1 cellular context compared by ENCODE assay signal in genomic region chr22:24423519-24424000, GRCh38.
TF ChIP-seq lines count a peak whose summit lies in the region.

No MANE protein-coding gene starts in this region.

TF ChIP-seq in K562, 482 proteins besides CTCF, POLR2A, EP300 and RAD21 (continued from another document):
- TF ChIP-seq ZNF507 (tag; conservative IDR thresholded peaks at IDR 0.05), result no peak
- no peak for TF ChIP-seq MYC (IDR thresholded peaks at IDR 0.05; ENCODE audit: low read depth, low read length)
- no peak for TF ChIP-seq MYC (CRISPR knock-in tag; IDR thresholded peaks at IDR 0.05; ENCODE audit: borderline replicate concordance, low read depth)
- no peak for TF ChIP-seq NR4A1 (CRISPR knock-in tag; IDR thresholded peaks at IDR 0.05)
- no peak for TF ChIP-seq NR4A1 (tag; IDR thresholded peaks at IDR 0.05)
- TF ChIP-seq ZBTB33 (CRISPR knock-in tag; IDR thresholded peaks at IDR 0.05), result 0 out of 2 replicates have a peak, but pooled peaks have one; percentile 26
- TF ChIP-seq GTF2F1 (IDR thresholded peaks at IDR 0.05; ENCODE audit: low read depth, low read length), result no peak
- TF ChIP-seq PTRF (tag; IDR thresholded peaks at IDR 0.05), result no peak
- no peak for TF ChIP-seq ZNF830 (CRISPR knock-in tag; IDR thresholded peaks at IDR 0.05)
- TF ChIP-seq GTF2B (IDR thresholded peaks at IDR 0.05; ENCODE audit: extremely low read depth, insufficient read length), result no peak
- peak; percentile 14 to 45; a peak in 1 of 4 replicates for TF ChIP-seq MAZ (CRISPR knock-in tag; conservative IDR thresholded peaks at IDR 0.05 in 1 of 2, IDR thresholded peaks at IDR 0.05 in 1 of 2)
- TF ChIP-seq CHD1 (IDR thresholded peaks at IDR 0.05; ENCODE audit: low read length), result no peak
- TF ChIP-seq EGR1 (conservative IDR thresholded peaks at IDR 0.05), result no peak
- no peak for TF ChIP-seq RNF2 (IDR thresholded peaks at IDR 0.05)
- no peak for TF ChIP-seq HCFC1 (IDR thresholded peaks at IDR 0.05; ENCODE audit: low read depth, low read length)
- TF ChIP-seq PTTG1 (tag; IDR thresholded peaks at IDR 0.05; ENCODE audit: low read depth), result no peak
- TF ChIP-seq MTA3 (IDR thresholded peaks at IDR 0.05; ENCODE audit: borderline replicate concordance), result no peak
- TF ChIP-seq SMC3 (conservative IDR thresholded peaks at IDR 0.05; ENCODE audit: insufficient read depth, low read depth, low read length), result peak; percentile 49
- no peak for TF ChIP-seq STAT5B (CRISPR knock-in tag; IDR thresholded peaks at IDR 0.05)
- TF ChIP-seq DEAF1 (CRISPR knock-in tag; IDR thresholded peaks at IDR 0.05), result peak; percentile 23; the same call in 1 of the 2 replicates
- TF ChIP-seq SP2 (IDR thresholded peaks at IDR 0.05; ENCODE audit: extremely low read depth, low read depth, low read length, poor library complexity, severe bottlenecking), result no peak
- TF ChIP-seq STAT6 (CRISPR knock-in tag; IDR thresholded peaks at IDR 0.05), result no peak
- 0 out of 4 replicates have a peak, but pooled peaks of 1 of the 2 experiments have one; percentile 36 for TF ChIP-seq NONO (IDR thresholded peaks at IDR 0.05; ENCODE audit: low read depth in 2 of 2, low read length in 1 of 2)
- no peak for TF ChIP-seq TEAD1 (CRISPR knock-in tag; IDR thresholded peaks at IDR 0.05)
- TF ChIP-seq E2F6 (IDR thresholded peaks at IDR 0.05; ENCODE audit: borderline replicate concordance in 1 of 2, extremely low read depth in 1 of 2, insufficient read depth in 1 of 2, insufficient read length in 1 of 2, low read depth in 1 of 2, low read length in 1 of 2, poor library complexity in 1 of 2, severe bottlenecking in 1 of 2), result peak in 1 of 2 experiments; percentile 31
- TF ChIP-seq FIP1L1 (IDR thresholded peaks at IDR 0.05; ENCODE audit: low read depth, low read length, poor library complexity, severe bottlenecking), result peak; percentile 50
- TF ChIP-seq IRF1 (CRISPR knock-in tag; IDR thresholded peaks at IDR 0.05; ENCODE audit: borderline replicate concordance), result no peak
- no peak for TF ChIP-seq RBM22 (IDR thresholded peaks at IDR 0.05; ENCODE audit: low read depth, low read length, poor library complexity, severe bottlenecking)
- no peak for TF ChIP-seq KDM1A (IDR thresholded peaks at IDR 0.05)
- peak; percentile 53; the same call in 1 of the 2 replicates for TF ChIP-seq ZBTB7A (IDR thresholded peaks at IDR 0.05; ENCODE audit: borderline replicate concordance, control insufficient read depth, low read depth, low read length)
- no peak for TF ChIP-seq OTX1 (CRISPR knock-in tag; IDR thresholded peaks at IDR 0.05)
- TF ChIP-seq RB1 (IDR thresholded peaks at IDR 0.05; ENCODE audit: low read depth), result peak; percentile 60; the same call in 1 of the 2 replicates
- no peak for TF ChIP-seq ZFX (CRISPR knock-in tag; IDR thresholded peaks at IDR 0.05)
- TF ChIP-seq PRDM10 (IDR thresholded peaks at IDR 0.05; ENCODE audit: partially characterized antibody), result no peak
- no peak for TF ChIP-seq L3MBTL2 (IDR thresholded peaks at IDR 0.05)
- no peak for TF ChIP-seq PHF8 (IDR thresholded peaks at IDR 0.05; ENCODE audit: borderline replicate concordance, low read length)
- TF ChIP-seq MNT (conservative IDR thresholded peaks at IDR 0.05), result no peak
- TF ChIP-seq EWSR1 (IDR thresholded peaks at IDR 0.05; ENCODE audit: borderline replicate concordance, low read depth, partially characterized antibody), result no peak
- TF ChIP-seq VEZF1 (CRISPR knock-in tag; IDR thresholded peaks at IDR 0.05), result peak; percentile 57; the same call in 1 of the 2 replicates
- TF ChIP-seq ZNF436 (CRISPR knock-in tag; IDR thresholded peaks at IDR 0.05), result no peak
- TF ChIP-seq ZNF551 (CRISPR knock-in tag; IDR thresholded peaks at IDR 0.05), result no peak
- no peak for TF ChIP-seq THRB (CRISPR knock-in tag; conservative IDR thresholded peaks at IDR 0.05)
- no peak for TF ChIP-seq SMARCC2 (IDR thresholded peaks at IDR 0.05; ENCODE audit: low read depth)
- TF ChIP-seq NFIC (IDR thresholded peaks at IDR 0.05), result no peak
